Comparison of ENCODE assay signal across 8 cellular contexts in genomic region chr14:22555573-22556011, GRCh38. TPM values are rescaled to one million over a fixed set of nuclear protein-coding genes. Genes with fewer than 3 reads are reported as not detected.
DNase-seq lines count a peak whose midpoint lies in the region; ATAC-seq and TF ChIP-seq lines count a peak whose summit lies in the region.

No MANE protein-coding gene starts in this region.

- POLR2A ChIA-PET in activated naive CD8-positive, alpha-beta T cell treated with anti-CD3 and anti-CD28 coated beads, Interleukin-2, amount 10 ng/mL, durations not matched to agents 7 days and 5 days (lab: Charles Lee) = interaction anchor here (0.6 to 13.3 kb wide), 46 partner anchors 12 to 915 kb away, joined by 3 to 646 read pairs (median 6); partner anchors contain the start of genes ABHD4, DAD1, LRP10 and OXA1L

- peaks cover 85% of the 10 kb centered on the region for H3K4me1 Mint-ChIP-seq in activated naive CD8-positive, alpha-beta T cell treated with anti-CD3 and anti-CD28 coated beads, Interleukin-2, amount 10 ng/mL, durations not matched to agents 7 days and 5 days

- H3K36me3 Mint-ChIP-seq in activated naive CD8-positive, alpha-beta T cell treated with anti-CD3 and anti-CD28 coated beads, Interleukin-2, amount 10 ng/mL, durations not matched to agents 7 days and 5 days = peaks cover 31% of the 10 kb centered on the region

- peak; percentile 6 for ATAC-seq in activated naive CD8-positive, alpha-beta T cell treated with anti-CD3 and anti-CD28 coated beads, Interleukin-2, amount 10 ng/mL, durations not matched to agents 7 days and 5 days (ENCODE audit: low read depth)

- no peak for TF ChIP-seq CTCF in GM10266 (IDR thresholded peaks at IDR 0.05; ENCODE audit: control insufficient read depth, insufficient read depth, low read depth, missing control alignments)

- H3K4me3 Mint-ChIP-seq in activated naive CD8-positive, alpha-beta T cell treated with anti-CD3 and anti-CD28 coated beads, Interleukin-2, amount 10 ng/mL, durations not matched to agents 7 days and 5 days = peak overlapping the region; percentile 65

- H3K27ac Mint-ChIP-seq in activated naive CD8-positive, alpha-beta T cell treated with anti-CD3 and anti-CD28 coated beads, Interleukin-2, amount 10 ng/mL, durations not matched to agents 7 days and 5 days = peak overlapping the region; percentile 93

- H3K9me3 Mint-ChIP-seq in activated naive CD8-positive, alpha-beta T cell treated with anti-CD3 and anti-CD28 coated beads, Interleukin-2, amount 10 ng/mL, durations not matched to agents 7 days and 5 days = no peaks in the 10 kb centered on the region

- H3K27me3 Mint-ChIP-seq in activated naive CD8-positive, alpha-beta T cell treated with anti-CD3 and anti-CD28 coated beads, Interleukin-2, amount 10 ng/mL, durations not matched to agents 7 days and 5 days = no peaks in the 10 kb centered on the region

- peak; percentile 9 for DNase-seq in SIG-M5 treated with dmso at 0.1 percent for 504 hours (lab: John Stamatoyannopoulos, UW; ENCODE audit: unreplicated experiment)
- no peak for DNase-seq in SIG-M5 (lab: John Stamatoyannopoulos, UW)
- DNase-seq in MV-4-11 (lab: John Stamatoyannopoulos, UW) = peak; percentile 69
- DNase-seq in activated naive CD8-positive, alpha-beta T cell treated with anti-CD3 and anti-CD28 coated beads, Interleukin-2, amount 10 ng/mL, durations not matched to agents 7 days and 5 days = no peak
- DNase-seq in stimulated activated CD4-positive, alpha-beta T cell treated with anti-CD3 and anti-CD28 coated beads, Interleukin-4, amount 100 ng/mL, for 1 hour = peak; percentile 68
- no peak for DNase-seq in GM10266 (ENCODE audit: extremely low spot score)
- no peak for DNase-seq in DMS79 treated with DMSO at 0.1 percent for 48 hours (lab: John Stamatoyannopoulos, UW)
- DNase-seq in cerebellar nuclear complex (lab: John Stamatoyannopoulos, UW) = no peak

RNA-seq across cellular contexts. Expression of gene DAD1, which starts 33.4 kb away (rescaled TPM):
- 100 to 1,000 TPM; 124 to 148 TPM for total RNA-seq in activated naive CD8-positive, alpha-beta T cell treated with anti-CD3 and anti-CD28 coated beads, Interleukin-2, amount 10 ng/mL, durations not matched to agents 7 days and 5 days

RNA-seq across cellular contexts. Expression of gene ABHD4, which starts 42.5 kb away (rescaled TPM):
- 10 to 100 TPM; 13.0 to 17.9 TPM for total RNA-seq in activated naive CD8-positive, alpha-beta T cell treated with anti-CD3 and anti-CD28 coated beads, Interleukin-2, amount 10 ng/mL, durations not matched to agents 7 days and 5 days

Comparison
In these comparisons a context has a peak if more than half of its experiments do, and no peak if none do; other contexts are left out.
1. DNase-seq: peak in SIG-M5 treated with dmso at 0.1 percent for 504 hours (single experiment), MV-4-11 (single experiment) and stimulated activated CD4-positive, alpha-beta T cell treated with anti-CD3 and anti-CD28 coated beads, Interleukin-4, amount 100 ng/mL, for 1 hour (single experiment); none in SIG-M5 (single experiment), activated naive CD8-positive, alpha-beta T cell treated with anti-CD3 and anti-CD28 coated beads, Interleukin-2, amount 10 ng/mL, durations not matched to agents 7 days and 5 days (single experiment), GM10266 (single experiment), DMS79 treated with DMSO at 0.1 percent for 48 hours (single experiment) and cerebellar nuclear complex (0 of 2).